ENCODE assay signal across 9 cellular contexts in genomic region chr20:42483694-42484303, GRCh38.
A peak's percentile ranks its signal among the peaks of the same experiment; 100 is the strongest.
DNase-seq lines count a peak whose midpoint lies in the region; ATAC-seq and TF ChIP-seq lines count a peak whose summit lies in the region.
"Had no signal": no experiment of that assay in that cellular context is flagged by ENCODE, and none has a peak within 500 bp of the region (broad histone marks: within the 10 kb centered on the region; RNA-seq: fewer than 3 reads in every experiment).

No MANE protein-coding gene starts in this region.

- H3K9ac ChIP-seq in BLaER1 treated with 17β-estradiol and CSF1 and Interleukin-3, amounts not matched to agents 10 nM and 100 nM: peak overlapping the region in 1 of 11 experiments; percentile 79; a peak in 3 of 22 replicates

- H3K27me3 ChIP-seq in BLaER1 treated with 17β-estradiol and CSF1 and Interleukin-3, amounts not matched to agents 10 nM and 100 nM: no peaks in the 10 kb centered on the region
- H3K27me3 ChIP-seq in PC-9 (ENCODE audit: insufficient read depth, low read depth): peaks cover 12% of the 10 kb centered on the region; the same call in 1 of the 2 replicates

- TF ChIP-seq CTCF in GM12865 (IDR thresholded peaks at IDR 0.05; ENCODE audit: insufficient read depth, low read depth, low read length, missing control alignments) (peak; percentile 57), PC-9 (conservative IDR thresholded peaks at IDR 0.05) (peak; percentile 67), natural killer cell (IDR thresholded peaks at IDR 0.05) (no peak)

- peaks cover 0 to 3% of the 10 kb centered on the region in 2 donors for H3K27me3 Mint-ChIP-seq in natural killer cell (ENCODE audit: low read depth in 2 of 2)

- H3K79me2 ChIP-seq in PC-9 (ENCODE audit: low read depth): no peaks in the 10 kb centered on the region

- peak; percentile 20 for DNase-seq in GM12865 (ENCODE audit: low read depth)
- DNase-seq in PC-9: peak in 1 of 2 experiments; percentile 10
- peak; percentile 83 for DNase-seq in islet precursor cell
- no peak for DNase-seq in natural killer cell
- DNase-seq in glomerular visceral epithelial cell (ENCODE audit: extremely low spot score): no peak
- DNase-seq in GM19238 (ENCODE audit: insufficient read length, low spot score): no peak
- DNase-seq: NCI-H1694 had no signal

- no TSS peak for BruUV-seq in PC-9 (replicated peaks; lab: Mats Ljungman, UMichigan)

- POLR2A ChIA-PET in PC-9 (lab: Charles Lee; ENCODE audit: unreplicated experiment): no interaction called here

- no peak for ATAC-seq in natural killer cell
- no peak for ATAC-seq in GM21526 (IDR thresholded peaks at IDR 0.05; ENCODE audit: low FRiP score, unreplicated experiment)

- no peaks in the 10 kb centered on the region for H3K36me3 Mint-ChIP-seq in natural killer cell

- H3K36me3 ChIP-seq in BLaER1 treated with 17β-estradiol and CSF1 and Interleukin-3, amounts not matched to agents 10 nM and 100 nM: no peaks in the 10 kb centered on the region
- no peaks in the 10 kb centered on the region for H3K36me3 ChIP-seq in PC-9 (ENCODE audit: low read depth)

- CTCF ChIA-PET in PC-9 (lab: Charles Lee): no interaction called here

- no peaks in the 10 kb centered on the region for H4K20me1 ChIP-seq in BLaER1 treated with 17β-estradiol and CSF1 and Interleukin-3, amounts not matched to agents 10 nM and 100 nM
- H4K20me1 ChIP-seq in PC-9 (ENCODE audit: insufficient read depth): no peaks in the 10 kb centered on the region

- no peak overlapping the region for H3K4me3 ChIP-seq in BLaER1 treated with 17β-estradiol and CSF1 and Interleukin-3, amounts not matched to agents 10 nM and 100 nM
- H3K4me3 ChIP-seq in GM12865 (ENCODE audit: low read depth, low read length) (no peak overlapping the region), PC-9 (no peak overlapping the region)

- no peaks in the 10 kb centered on the region for H3F3A ChIP-seq in PC-9 (ENCODE audit: insufficient read depth, low read depth)

- peaks cover 0 to 2% of the 10 kb centered on the region in 2 donors for H3K9me3 Mint-ChIP-seq in natural killer cell

- H3K4me1 Mint-ChIP-seq in natural killer cell: no peaks in the 10 kb centered on the region

- no peak overlapping the region for H3K27ac Mint-ChIP-seq in natural killer cell

- no peak overlapping the region for H2AFZ ChIP-seq in PC-9

- H3K4me1 ChIP-seq in BLaER1 treated with 17β-estradiol and CSF1 and Interleukin-3, amounts not matched to agents 10 nM and 100 nM: peaks cover 9 to 62% (median 44%) of the 10 kb centered on the region in 10 experiments; a peak in 19 of 20 replicates
- H3K4me1 ChIP-seq in PC-9 (replicated peaks; ENCODE audit: insufficient read depth): no peaks in the 10 kb centered on the region

- no peaks in the 10 kb centered on the region for H3K9me2 ChIP-seq in PC-9 (ENCODE audit: insufficient read depth)

- intact Hi-C loops in PC-9 (cut with micrococcal nuclease; ENCODE audit: unreplicated experiment): no loop called here
- intact Hi-C loops in natural killer cell (cut with micrococcal nuclease): no loop called here

- no peak overlapping the region for H3K4me3 Mint-ChIP-seq in natural killer cell

- 0 out of 22 replicates have a peak, but pooled peaks cover 0 to 11% (median 0%) of the 10 kb centered on the region in 11 experiments for H3K9me3 ChIP-seq in BLaER1 treated with 17β-estradiol and CSF1 and Interleukin-3, amounts not matched to agents 10 nM and 100 nM (replicated peaks in 1 of 11)
- no peaks in the 10 kb centered on the region for H3K9me3 ChIP-seq in PC-9 (ENCODE audit: insufficient read depth, low read depth)

- peak overlapping the region in 9 of 11 experiments; percentile 27 to 93 (median 82); a peak in 15 of 22 replicates for H3K27ac ChIP-seq in BLaER1 treated with 17β-estradiol and CSF1 and Interleukin-3, amounts not matched to agents 10 nM and 100 nM
- H3K27ac ChIP-seq in PC-9: no peak overlapping the region

- H3K4me2 ChIP-seq in BLaER1 treated with 17β-estradiol and CSF1 and Interleukin-3, amounts not matched to agents 10 nM and 100 nM: peak overlapping the region in 7 of 11 experiments; percentile 87 to 96 (median 90); a peak in 15 of 22 replicates
- H3K4me2 ChIP-seq in PC-9: no peak overlapping the region

Comparison
In these comparisons a context has a peak if more than half of its experiments do, and no peak if none do; other contexts are left out.
1. DNase-seq: peak in GM12865 (single experiment) and islet precursor cell (single experiment); none in natural killer cell (single experiment), glomerular visceral epithelial cell (single experiment) and GM19238 (single experiment).